Comparison of ENCODE assay signal across 12 cellular contexts in genomic region chr13:113452942-113453901, GRCh38. TPM values are rescaled to one million over a fixed set of nuclear protein-coding genes. Genes with fewer than 3 reads are reported as not detected.
DNase-seq lines count a peak whose midpoint lies in the region; TF ChIP-seq lines count a peak whose summit lies in the region.
"Had no signal": no experiment of that assay in that cellular context is flagged by ENCODE, and none has a peak within 500 bp of the region (broad histone marks: within the 10 kb centered on the region; RNA-seq: fewer than 3 reads in every experiment).

ADPRHL1 (minus strand) TSS chr13:113453488; CDS start chr13:113453437, 51 bp downstream.

- H3K27ac ChIP-seq in SK-N-MC (peak within 1 kb of the TSS; percentile 79), left ventricle myocardium inferior (replicated peaks) (peak within 1 kb of the TSS; percentile 89), testis (no peak within 1 kb of the TSS)

- H3K9me3 ChIP-seq in SK-N-MC (ENCODE audit: low read depth, low read length) (no peaks in the 10 kb centered on the region), left ventricle myocardium inferior (replicated peaks) (no peaks in the 10 kb centered on the region), testis (no peaks in the 10 kb centered on the region)

- H3K4me1 ChIP-seq in left ventricle myocardium inferior (peaks cover 54% of the 10 kb centered on the region), testis (peaks cover 11% of the 10 kb centered on the region)

- H3K9ac ChIP-seq in SK-N-MC (ENCODE audit: insufficient read length): peak within 1 kb of the TSS; percentile 60

- peaks cover 0 to 3% (median 0%) of the 10 kb centered on the region in 3 donors for H3K27me3 Mint-ChIP-seq in CD14-positive monocyte (ENCODE audit: low read depth in 3 of 3)
- H3K27me3 Mint-ChIP-seq: memory B cell had no signal

- H3K9me3 Mint-ChIP-seq in CD14-positive monocyte: peaks cover 0 to 3% (median 0%) of the 10 kb centered on the region in 7 donors
- H3K9me3 Mint-ChIP-seq: activated naive CD4-positive, alpha-beta T cell treated with anti-CD3 and anti-CD28 coated beads for 36 hours; memory B cell had no signal

- H3K27me3 ChIP-seq in left ventricle myocardium inferior (ENCODE audit: low read depth) (no peaks in the 10 kb centered on the region), testis (no peaks in the 10 kb centered on the region)

- DNase-seq in NCI-H510A treated with DMSO at 0.1 percent for 48 hours (lab: John Stamatoyannopoulos, UW): peak; percentile 50
- DNase-seq in NCI-H510A (lab: John Stamatoyannopoulos, UW): no peak
- no peak for DNase-seq in SK-N-MC (ENCODE audit: low read depth, low spot score)
- peak; percentile 72 for DNase-seq in left ventricle myocardium inferior
- DNase-seq in testis: peak; percentile 32
- no peak for DNase-seq in CD14-positive monocyte (ENCODE audit: low spot score)
- DNase-seq in SIG-M5 treated with dmso at 0.1 percent for 504 hours (lab: John Stamatoyannopoulos, UW; ENCODE audit: unreplicated experiment): no peak
- no peak for DNase-seq in stimulated activated CD4-positive, alpha-beta T cell treated with anti-CD3 and anti-CD28 coated beads, Interleukin-4, amount 100 ng/mL, for 4 hours
- DNase-seq: activated CD4-positive, CD25-positive, alpha-beta regulatory T cell treated with anti-CD3 and anti-CD28 coated beads, Interleukin-2, amount 50 U/mL, for 72 hours; activated naive CD4-positive, alpha-beta T cell treated with anti-CD3 and anti-CD28 coated beads for 36 hours; NCI-H2081 treated with DMSO at 0.1 percent for 48 hours had no signal

- H3K4me3 ChIP-seq in SK-N-MC (peak within 1 kb of the TSS; percentile 55), left ventricle myocardium inferior (peak within 1 kb of the TSS; percentile 71), testis (no peak within 1 kb of the TSS)

- no peak within 1 kb of the TSS for H3K27ac Mint-ChIP-seq in CD14-positive monocyte
- H3K27ac Mint-ChIP-seq: activated naive CD4-positive, alpha-beta T cell treated with anti-CD3 and anti-CD28 coated beads for 36 hours; memory B cell had no signal

- no peaks in the 10 kb centered on the region for H3K4me1 Mint-ChIP-seq in CD14-positive monocyte

- intact Hi-C loops in left ventricle myocardium inferior (cut with micrococcal nuclease): no loop called here
- intact Hi-C loops in testis (cut with DNase I; ENCODE audit: low total_unique reads): loop anchor here (10.0 kb wide), 1 partner anchor 102 kb away; no protein-coding TSS in a partner anchor
- intact Hi-C loops in CD14-positive monocyte (cut with micrococcal nuclease): no loop called here

- peaks cover 3% of the 10 kb centered on the region; the same call in 1 of the 2 replicates for H3K36me3 ChIP-seq in SK-N-MC (ENCODE audit: insufficient read depth, low read length)
- H3K36me3 ChIP-seq in left ventricle myocardium inferior: peaks cover 41% of the 10 kb centered on the region
- no peaks in the 10 kb centered on the region for H3K36me3 ChIP-seq in testis (ENCODE audit: low read depth, missing control alignments)

- no peak for TF ChIP-seq CTCF in left ventricle myocardium inferior (IDR thresholded peaks at IDR 0.05; ENCODE audit: borderline replicate concordance)
- no peak for TF ChIP-seq CTCF in testis (IDR thresholded peaks at IDR 0.05)
- TF ChIP-seq CTCF in CD14-positive monocyte (IDR thresholded peaks at IDR 0.05): no peak

- TF ChIP-seq POLR2A in testis (IDR thresholded peaks at IDR 0.05): no peak

- H3K36me3 Mint-ChIP-seq in CD14-positive monocyte: peaks cover 42 to 54% of the 10 kb centered on the region in 2 donors

- H3K4me3 Mint-ChIP-seq in CD14-positive monocyte: no peak within 1 kb of the TSS
- H3K4me3 Mint-ChIP-seq: activated naive CD4-positive, alpha-beta T cell treated with anti-CD3 and anti-CD28 coated beads for 36 hours; memory B cell had no signal

- 76 to 81% methylated on average over 35 to 45 of the region's 45 CpGs for WGBS in testis, 2 donors

RNA-seq across cellular contexts. Expression of gene ADPRHL1, which starts in this region (rescaled TPM):
- total RNA-seq in left ventricle myocardium inferior (484 TPM), testis (1 to 10 TPM; 6.6 to 9.3 TPM)
- polyA plus RNA-seq in testis (ENCODE audit: insufficient read depth, low read depth, low replicate concordance) (6.2 TPM), CD14-positive monocyte (under 1 TPM; 0.15 to 0.27 TPM)

Comparison
In these comparisons a context has a peak if more than half of its experiments do, and no peak if none do; other contexts are left out.
1. RNA of gene ADPRHL1 (total RNA-seq): 484 TPM in left ventricle myocardium inferior (single experiment); 6.6 to 9.3 TPM in testis; every median in the first group is over 10 times any median in the second.
2. DNase-seq: peak in NCI-H510A treated with DMSO at 0.1 percent for 48 hours (single experiment), left ventricle myocardium inferior (single experiment) and testis (single experiment); none in NCI-H510A (single experiment), SK-N-MC (single experiment), CD14-positive monocyte (single experiment), SIG-M5 treated with dmso at 0.1 percent for 504 hours (single experiment) and stimulated activated CD4-positive, alpha-beta T cell treated with anti-CD3 and anti-CD28 coated beads, Interleukin-4, amount 100 ng/mL, for 4 hours (0 of 2).
3. H3K27ac ChIP-seq: peak in SK-N-MC (single experiment) and left ventricle myocardium inferior (single experiment); none in testis (0 of 2).
4. H3K4me3 ChIP-seq: peak in SK-N-MC (single experiment) and left ventricle myocardium inferior (single experiment); none in testis (0 of 2).